Comparison of ENCODE assay signal across 12 cellular contexts in the genomic region with DNA sequence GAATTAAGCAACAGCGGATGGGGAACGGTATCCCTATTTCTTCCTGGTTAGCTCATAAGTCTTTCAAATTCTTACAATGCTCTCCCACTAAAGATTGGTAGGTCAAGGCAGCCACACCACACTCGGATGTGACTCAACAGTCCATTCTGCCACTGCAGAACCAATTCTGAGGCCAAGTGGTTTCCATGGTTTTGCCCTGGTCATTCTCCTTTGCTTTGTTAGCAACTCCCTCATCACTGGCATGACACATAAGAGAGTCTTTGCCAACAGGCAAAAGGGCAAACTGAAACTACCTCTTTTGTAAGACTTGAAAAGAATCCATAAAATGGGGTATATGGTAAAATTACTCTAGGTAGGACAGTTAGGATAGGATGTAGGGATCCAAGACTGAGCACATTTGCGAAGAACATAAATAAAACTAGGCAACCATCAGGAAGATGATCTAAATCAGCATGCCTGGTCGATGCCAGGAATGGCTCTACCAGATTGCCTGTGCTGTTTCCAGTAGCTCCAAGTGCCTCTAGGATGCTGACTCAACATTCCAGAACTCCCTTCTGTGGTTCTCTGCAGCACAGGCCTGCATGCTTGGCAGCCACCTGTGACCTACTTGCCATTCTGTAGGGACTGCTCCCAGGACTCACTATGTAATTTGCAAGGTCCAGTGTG.
A peak's percentile ranks its signal among the peaks of the same experiment; 100 is the strongest.
DNase-seq lines count a peak whose midpoint lies in the region; ATAC-seq, FAIRE-seq and TF ChIP-seq lines count a peak whose summit lies in the region.
"Had no signal": no experiment of that assay in that cellular context is flagged by ENCODE, and none has a peak within 500 bp of the region (broad histone marks: within the 10 kb centered on the region; RNA-seq: fewer than 3 reads in every experiment).

No MANE protein-coding gene starts in this region.

- peak; percentile 97 for FAIRE-seq in H54 (lab: Jason Lieb, UNC)

- H3K4me3 ChIP-seq in adipocyte (ENCODE audit: low read length) (no peak overlapping the region), skeletal muscle satellite cell (ENCODE audit: low read length) (peak overlapping the region; percentile 42)
- H3K4me3 ChIP-seq: SJSA1 had no signal

- DNase-seq in H54 (ENCODE audit: insufficient read length, low spot score) (peak; percentile 67), adipocyte (ENCODE audit: low read depth) (peak; percentile 30), glomerular visceral epithelial cell (ENCODE audit: extremely low spot score) (peak; percentile 92), GM13976 (ENCODE audit: low spot score) (no peak), NCI-H2196 (lab: John Stamatoyannopoulos, UW; ENCODE audit: unreplicated experiment) (no peak)
- DNase-seq: activated CD4-positive, alpha-beta T cell treated with anti-CD3 and anti-CD28 coated beads, Interleukin-2, amount 10 ng/mL, durations not matched to agents 24 days and 14 days; activated naive CD4-positive, alpha-beta T cell treated with anti-CD3 and anti-CD28 coated beads for 36 hours; DMS53; NCI-H345 had no signal

- H3K27me3 ChIP-seq in adipocyte (replicated peaks; ENCODE audit: control insufficient read depth, insufficient read depth, low read length) (no peaks in the 10 kb centered on the region), skeletal muscle satellite cell (ENCODE audit: control insufficient read depth, insufficient read depth, low read length) (no peaks in the 10 kb centered on the region)
- H3K27me3 ChIP-seq: SJSA1 had no signal

- H3K4me1 ChIP-seq in adipocyte (ENCODE audit: control insufficient read depth, insufficient read depth, low read length) (peaks cover 21% of the 10 kb centered on the region), skeletal muscle satellite cell (ENCODE audit: control insufficient read depth, insufficient read depth, low read length) (peaks cover 20% of the 10 kb centered on the region)
- H3K4me1 ChIP-seq: SJSA1 had no signal

- TF ChIP-seq POLR2A in H54 (IDR thresholded peaks at IDR 0.05; ENCODE audit: low read depth, low read length): no peak

- H3K36me3 ChIP-seq in adipocyte (ENCODE audit: control insufficient read depth, insufficient read depth, low read length, severe bottlenecking) (peaks cover 6% of the 10 kb centered on the region), skeletal muscle satellite cell (ENCODE audit: insufficient read depth, low read length) (peaks cover 5% of the 10 kb centered on the region)

- H3K9me3 ChIP-seq in adipocyte (ENCODE audit: control insufficient read depth, low read length) (no peaks in the 10 kb centered on the region), skeletal muscle satellite cell (replicated peaks; ENCODE audit: low read length) (no peaks in the 10 kb centered on the region)
- H3K9me3 ChIP-seq: SJSA1 had no signal

- H3K4me2 ChIP-seq in skeletal muscle satellite cell (ENCODE audit: low read length): peak overlapping the region; percentile 64

- ATAC-seq in GM18511 (IDR thresholded peaks at IDR 0.05; ENCODE audit: unreplicated experiment): no peak

- no peak overlapping the region for H3K9ac ChIP-seq in adipocyte (ENCODE audit: low read length)
- H3K9ac ChIP-seq in skeletal muscle satellite cell (ENCODE audit: low read depth, low read length): no peak overlapping the region

- TF ChIP-seq CTCF in GM13976 (IDR thresholded peaks at IDR 0.05; ENCODE audit: borderline replicate concordance, control extremely low read depth, extremely low read depth, insufficient read depth, missing control alignments): no peak

- in situ Hi-C loops in GM13976 (cut with MboI; ENCODE audit: low sequenced_read_pairs, unreplicated experiment): no loop called here

Comparison
In these comparisons a context has a peak if more than half of its experiments do, and no peak if none do; other contexts are left out.
1. DNase-seq: peak in H54 (single experiment), adipocyte (single experiment) and glomerular visceral epithelial cell (single experiment); none in GM13976 (single experiment) and NCI-H2196 (single experiment).